ENCODE assay signal across 17 cellular contexts in the genomic region with DNA sequence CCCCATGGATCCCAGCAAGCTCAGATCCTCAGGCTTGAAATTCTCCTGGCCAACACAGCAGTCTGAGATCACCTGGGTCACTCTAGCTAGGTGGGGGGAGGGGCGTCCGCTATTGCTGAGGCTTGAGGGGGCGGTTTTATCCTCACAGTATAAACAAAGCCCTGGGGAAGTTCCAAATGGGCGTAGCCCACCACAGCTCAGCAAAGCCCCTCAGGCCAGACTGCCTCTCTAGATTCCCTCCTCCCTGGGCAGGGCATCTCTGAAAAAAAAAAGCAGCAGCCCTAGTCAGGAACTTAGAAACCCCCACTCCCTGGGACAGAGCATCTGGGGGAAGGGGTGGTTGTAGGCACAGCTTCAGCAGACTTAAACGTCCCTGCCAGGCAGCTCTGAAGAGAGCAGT. TPM values are rescaled to one million over a fixed set of nuclear protein-coding genes. Genes with fewer than 3 reads are reported as not detected.
A peak's percentile ranks its signal among the peaks of the same experiment; 100 is the strongest.
DNase-seq lines count a peak whose midpoint lies in the region; TF ChIP-seq lines count a peak whose summit lies in the region.
"Had no signal": no experiment of that assay in that cellular context is flagged by ENCODE, and none has a peak within 500 bp of the region (broad histone marks: within the 10 kb centered on the region; RNA-seq: fewer than 3 reads in every experiment).

No MANE protein-coding gene starts in this region.

- no peak for TF ChIP-seq CTCF in WERI-Rb-1 (IDR thresholded peaks at IDR 0.05; ENCODE audit: low read depth, low read length)
- no peak for TF ChIP-seq CTCF in GM10266 (IDR thresholded peaks at IDR 0.05; ENCODE audit: control insufficient read depth, insufficient read depth, low read depth, missing control alignments)

- H3K27ac ChIP-seq in HUES48 (ENCODE audit: low read depth, low read length) (peak overlapping the region; percentile 28), WERI-Rb-1 (no peak overlapping the region)
- H3K27ac ChIP-seq: Peyer's patch had no signal

- DNase-seq in WERI-Rb-1 (peak; percentile 4), renal cortical epithelial cell (ENCODE audit: low read depth) (peak; percentile 31), GM10266 (ENCODE audit: extremely low spot score) (no peak), Kasumi-1 (lab: John Stamatoyannopoulos, UW) (no peak)
- no peak for DNase-seq in activated naive CD4-positive, alpha-beta T cell treated with Interleukin-2 at 50 U/mL for 16 hours
- DNase-seq: CD8-positive, alpha-beta T cell; DMS79 treated with DMSO at 0.1 percent for 48 hours; GF-D8; GOT3; NCI-H1417; NCI-H2029 treated with DMSO at 0.1 percent for 48 hours; NCI-H524; Peyer's patch; Right ventricle myocardium superior had no signal

- H3K36me3 ChIP-seq in HUES48 (ENCODE audit: control insufficient read depth, insufficient read depth, low read length) (no peaks in the 10 kb centered on the region), WERI-Rb-1 (no peaks in the 10 kb centered on the region)
- H3K36me3 ChIP-seq: Peyer's patch had no signal

- no peaks in the 10 kb centered on the region for H3K9me3 ChIP-seq in HUES48 (ENCODE audit: control insufficient read depth, insufficient read depth, low read length)
- no peaks in the 10 kb centered on the region for H3K9me3 ChIP-seq in WERI-Rb-1 (ENCODE audit: severe bottlenecking)
- H3K9me3 ChIP-seq in iPS-18c (ENCODE audit: control insufficient read depth, insufficient read depth, low read length): no peaks in the 10 kb centered on the region
- H3K9me3 ChIP-seq: Peyer's patch had no signal

- no peaks in the 10 kb centered on the region for H3K27me3 ChIP-seq in HUES48 (ENCODE audit: control insufficient read depth, insufficient read depth, low read length)
- H3K27me3 ChIP-seq in WERI-Rb-1 (ENCODE audit: insufficient read depth, low read depth, severe bottlenecking): no peaks in the 10 kb centered on the region
- H3K27me3 ChIP-seq: Peyer's patch had no signal

- H3K9ac ChIP-seq in HUES48 (ENCODE audit: low read depth, low read length): no peak overlapping the region

- H3K4me1 ChIP-seq in HUES48 (ENCODE audit: control insufficient read depth, insufficient read depth, low read length): peaks cover 5% of the 10 kb centered on the region; the same call in 1 of the 2 replicates
- H3K4me1 ChIP-seq: Peyer's patch had no signal

- no peak overlapping the region for H3K4me3 ChIP-seq in HUES48 (ENCODE audit: low read depth, low read length)
- no peak overlapping the region for H3K4me3 ChIP-seq in WERI-Rb-1 (ENCODE audit: low read depth, low read length)
- H3K4me3 ChIP-seq in iPS-18c (ENCODE audit: insufficient read depth, low read depth, low read length): 0 out of 2 replicates have a peak overlapping the region, but pooled peaks have one; percentile 9
- H3K4me3 ChIP-seq: Peyer's patch had no signal

RNA-seq across cellular contexts. Expression of gene TRPC6, which starts 16.7 kb away (rescaled TPM):
- not detected in 2 replicates for total RNA-seq in renal cortical epithelial cell
- total RNA-seq: CD8-positive, alpha-beta T cell; LHCN-M2 had no signal

Comparison
In these comparisons a context has a peak if more than half of its experiments do, and no peak if none do; other contexts are left out.
1. DNase-seq: peak in WERI-Rb-1 (single experiment) and renal cortical epithelial cell (single experiment); none in activated naive CD4-positive, alpha-beta T cell treated with Interleukin-2 at 50 U/mL for 16 hours (single experiment), GM10266 (single experiment) and Kasumi-1 (0 of 2).